12 cellular contexts compared by ENCODE assay signal in genomic region chr9:110954822-110955291, GRCh38.
DNase-seq lines count a peak whose midpoint lies in the region; ATAC-seq and TF ChIP-seq lines count a peak whose summit lies in the region.
"Had no signal": no experiment of that assay in that cellular context is flagged by ENCODE, and none has a peak within 500 bp of the region (broad histone marks: within the 10 kb centered on the region; RNA-seq: fewer than 3 reads in every experiment).

No MANE protein-coding gene starts in this region.

- peaks cover 29% of the 10 kb centered on the region for H3K36me3 ChIP-seq in adipocyte (ENCODE audit: control insufficient read depth, insufficient read depth, low read length, severe bottlenecking)
- H3K36me3 ChIP-seq in HAP-1 (replicated peaks), result no peaks in the 10 kb centered on the region

- in situ Hi-C loops in KBM-7 (cut with MboI; ENCODE audit: low pct_unique_long_range_greater_than_20kb, low sequenced_read_pairs) (no loop called here), HAP-1 (cut with MboI; ENCODE audit: low sequenced_read_pairs) (no loop called here)

- no peak for TF ChIP-seq CTCF in AG10803 (conservative IDR thresholded peaks at IDR 0.05; ENCODE audit: low read length)

- peak; percentile 65 for ATAC-seq in GM19351 (IDR thresholded peaks at IDR 0.05; ENCODE audit: unreplicated experiment)
- ATAC-seq: left colon had no signal

- peaks cover 13% of the 10 kb centered on the region for H3K9me3 ChIP-seq in adipocyte (ENCODE audit: control insufficient read depth, low read length)
- H3K9me3 ChIP-seq in HAP-1, result no peaks in the 10 kb centered on the region

- H3K27me3 ChIP-seq in adipocyte (replicated peaks; ENCODE audit: control insufficient read depth, insufficient read depth, low read length) (no peaks in the 10 kb centered on the region), HAP-1 (ENCODE audit: low read depth) (no peaks in the 10 kb centered on the region)
- H3K27me3 ChIP-seq: tibial nerve had no signal

- no peak overlapping the region for H3K9ac ChIP-seq in adipocyte (ENCODE audit: low read length)

- H3K4me1 ChIP-seq in adipocyte (ENCODE audit: control insufficient read depth, insufficient read depth, low read length) (peaks cover 22% of the 10 kb centered on the region), HAP-1 (no peaks in the 10 kb centered on the region)

- H3K4me3 ChIP-seq in AG10803 (ENCODE audit: low read length) (no peak overlapping the region), adipocyte (ENCODE audit: low read length) (no peak overlapping the region), HAP-1 (no peak overlapping the region)
- H3K4me3 ChIP-seq: tibial nerve had no signal

- peak; percentile 37 for DNase-seq in AG10803 (ENCODE audit: low read depth)
- DNase-seq in KBM-7, result peak; percentile 41
- DNase-seq in adipocyte (ENCODE audit: low read depth), result peak; percentile 37
- DNase-seq in activated CD8-positive, alpha-beta memory T cell treated with anti-CD3 and anti-CD28 coated beads for 24 hours, result no peak
- DNase-seq in HAP-1 (ENCODE audit: low spot score in 2 of 2), result no peak
- DNase-seq in NCI-H526 treated with DMSO at 0.1 percent for 48 hours (lab: John Stamatoyannopoulos, UW), result no peak
- DNase-seq in NCI-H526 (lab: John Stamatoyannopoulos, UW), result no peak
- DNase-seq: DMS153, left colon, NCI-H2029 treated with DMSO at 0.1 percent for 48 hours had no signal

Comparison
In these comparisons a context has a peak if more than half of its experiments do, and no peak if none do; other contexts are left out.
1. DNase-seq: peak in AG10803 (single experiment), KBM-7 (single experiment) and adipocyte (single experiment); none in activated CD8-positive, alpha-beta memory T cell treated with anti-CD3 and anti-CD28 coated beads for 24 hours (single experiment), HAP-1 (0 of 2), NCI-H526 treated with DMSO at 0.1 percent for 48 hours (single experiment) and NCI-H526 (0 of 2).